Comparison of ENCODE assay signal across 20 cellular contexts in the genomic region with DNA sequence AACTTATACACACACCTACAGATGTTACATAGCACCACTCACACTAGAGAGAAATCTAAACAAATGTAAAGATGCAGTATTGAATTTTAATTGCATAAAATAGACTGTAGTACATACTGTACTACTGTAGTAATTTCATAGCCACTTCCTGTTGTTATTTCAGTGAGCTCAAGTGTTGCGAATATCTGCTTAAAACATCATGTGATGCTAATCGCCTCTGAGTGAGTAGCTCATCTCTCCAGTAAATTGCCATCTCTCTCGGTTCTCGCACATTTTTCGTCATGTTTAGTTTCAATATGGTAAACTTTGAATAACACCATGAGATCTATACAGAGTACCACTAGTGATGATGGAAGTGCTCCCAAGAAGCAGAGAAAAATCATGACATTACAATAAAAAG. TPM values are rescaled to one million over a fixed set of nuclear protein-coding genes. Genes with fewer than 3 reads are reported as not detected.
"Had no signal": no experiment of that assay in that cellular context is flagged by ENCODE, and none has a peak within 500 bp of the region (broad histone marks: within the 10 kb centered on the region; RNA-seq: fewer than 3 reads in every experiment).

No MANE protein-coding gene starts in this region.

- H3K27ac ChIP-seq: hepatocyte, left ventricle myocardium inferior had no signal

- H3K4me1 ChIP-seq: left ventricle myocardium inferior had no signal

- H3K4me1 Mint-ChIP-seq: activated B cell treated with CpG ODN at 0.5 μM for 24 hours, naive B cell had no signal

- DNase-seq: activated B cell treated with CpG ODN at 0.5 μM for 24 hours; activated CD4-positive, alpha-beta T cell treated with anti-CD3 and anti-CD28 coated beads for 48 hours; activated CD8-positive, alpha-beta memory T cell treated with anti-CD3 and anti-CD28 coated beads, Interleukin-2, amount 50 U/mL, for 4 hours; activated CD8-positive, alpha-beta T cell treated with anti-CD3 and anti-CD28 coated beads for 36 hours; activated gamma-delta T cell; activated T-cell treated with anti-CD3 and anti-CD28 coated beads, Interleukin-2, amount 50 U/mL, for 72 hours; amygdala; body of pancreas; central memory CD4-positive, alpha-beta T cell; left ventricle myocardium inferior; naive B cell; nucleus accumbens; stimulated activated CD4-positive, alpha-beta T cell treated with anti-CD3 and anti-CD28 coated beads, Interleukin-15, amount 100 ng/mL, for 24 hours; stimulated activated CD4-positive, alpha-beta T cell treated with anti-CD3 and anti-CD28 coated beads, Interleukin-4, amount 100 ng/mL, for 24 hours; stimulated activated CD8-positive, alpha-beta memory T cell treated with anti-CD3 and anti-CD28 coated beads, Interleukin-4, amount 100 ng/mL, for 48 hours; stimulated activated naive CD8-positive, alpha-beta T cell treated with anti-CD3 and anti-CD28 coated beads, Interleukin-15, Interleukin-2, amounts not matched to agents 100 U/mL and 50 U/mL, for 24 hours had no signal

- H3K4me2 ChIP-seq: hepatocyte had no signal

- H3K36me3 Mint-ChIP-seq: type B pancreatic cell had no signal

- H3K79me2 ChIP-seq: hepatocyte had no signal

- H3K9me3 ChIP-seq: body of pancreas had no signal

- H2AFZ ChIP-seq: hepatocyte had no signal

- H3K36me3 ChIP-seq: left ventricle myocardium inferior had no signal

- H3K27ac Mint-ChIP-seq: activated B cell treated with CpG ODN at 0.5 μM for 24 hours; activated CD8-positive, alpha-beta T cell treated with anti-CD3 and anti-CD28 coated beads for 36 hours; activated naive CD8-positive, alpha-beta T cell; activated T-cell treated with anti-CD3 and anti-CD28 coated beads, Interleukin-2, amount 50 U/mL, for 72 hours; dendritic cell treated with granulocyte-macrophage colony-stimulating factor and Interleukin-4, amounts not matched to agents 40 ng/mL and 50 ng/mL, for 4 days; naive B cell; type B pancreatic cell had no signal

- H3K4me3 ChIP-seq: body of pancreas, hepatocyte, left ventricle myocardium inferior had no signal

- H3K27me3 ChIP-seq: body of pancreas, hepatocyte had no signal

- H3K4me3 Mint-ChIP-seq: activated B cell treated with CpG ODN at 0.5 μM for 24 hours; activated CD8-positive, alpha-beta T cell treated with anti-CD3 and anti-CD28 coated beads for 36 hours; activated naive CD8-positive, alpha-beta T cell; activated T-cell treated with anti-CD3 and anti-CD28 coated beads, Interleukin-2, amount 50 U/mL, for 72 hours; dendritic cell treated with granulocyte-macrophage colony-stimulating factor and Interleukin-4, amounts not matched to agents 40 ng/mL and 50 ng/mL, for 4 days; naive B cell; type B pancreatic cell had no signal

- H3K27me3 Mint-ChIP-seq: activated CD8-positive, alpha-beta T cell treated with anti-CD3 and anti-CD28 coated beads for 36 hours; activated naive CD8-positive, alpha-beta T cell; dendritic cell treated with granulocyte-macrophage colony-stimulating factor and Interleukin-4, amounts not matched to agents 40 ng/mL and 50 ng/mL, for 4 days; type B pancreatic cell had no signal

RNA-seq across cellular contexts. Expression of gene ARHGEF28, which starts 22.0 kb away (rescaled TPM):
- total RNA-seq: activated B cell treated with CpG ODN at 0.5 μM for 24 hours had no signal
